ENCODE assay signal across 21 cellular contexts in the genomic region with DNA sequence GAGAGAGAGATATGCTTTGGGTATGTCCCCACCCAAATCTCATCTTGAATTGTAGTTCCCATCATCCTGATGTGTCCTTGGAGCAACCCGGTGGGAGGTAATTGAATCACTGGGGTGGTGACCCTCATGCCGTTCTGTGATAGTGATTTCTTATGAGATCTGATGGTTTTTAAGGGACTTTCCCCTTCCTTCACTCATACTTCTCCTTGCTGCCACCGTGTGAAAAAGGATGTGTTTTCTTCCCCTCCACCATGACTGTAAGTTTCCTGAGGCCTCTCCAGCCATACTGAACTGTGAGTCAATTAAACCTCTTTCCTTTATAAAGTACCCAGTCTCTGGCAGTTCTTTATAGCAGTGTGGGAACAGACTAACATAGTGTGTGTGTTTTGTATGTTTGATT.
"Had no signal": no experiment of that assay in that cellular context is flagged by ENCODE, and none has a peak within 500 bp of the region (broad histone marks: within the 10 kb centered on the region; RNA-seq: fewer than 3 reads in every experiment).

No MANE protein-coding gene starts in this region.

- ATAC-seq: esophagus mucosa, heart left ventricle, mucosa of descending colon, natural killer cell, sciatic nerve had no signal

- H3K9me3 ChIP-seq: heart left ventricle, mucosa of descending colon, spleen, tibial artery, upper lobe of left lung, uterus had no signal

- H3K27me3 ChIP-seq: heart left ventricle, spleen, tibial artery, upper lobe of left lung, uterus had no signal

- H3K4me3 ChIP-seq: heart left ventricle, mucosa of descending colon, spleen, tibial artery, upper lobe of left lung, uterus had no signal

- FAIRE-seq: endometrium, frontal cortex, islet of Langerhans had no signal

- H3K27ac ChIP-seq: heart left ventricle, spleen, tibial artery, upper lobe of left lung, uterus had no signal

- H3K4me3 Mint-ChIP-seq: natural killer cell, neural crest cell had no signal

- H3K36me3 ChIP-seq: heart left ventricle, spleen, tibial artery, upper lobe of left lung, uterus had no signal

- DNase-seq: effector memory CD4-positive, alpha-beta T cell; heart left ventricle; hypothalamus; kidney glomerular epithelial cell; mucosa of descending colon; natural killer cell; posterior cingulate gyrus; spleen; stimulated activated CD4-positive, alpha-beta T cell treated with anti-CD3 and anti-CD28 coated beads, Interleukin-15, amount 100 ng/mL, for 24 hours; stimulated activated CD4-positive, alpha-beta T cell treated with anti-CD3 and anti-CD28 coated beads, Interleukin-1b, Interleukin-23, amount 100 ng/mL, for 48 hours; stimulated activated CD4-positive, alpha-beta T cell treated with anti-CD3 and anti-CD28 coated beads, Interleukin-4, amount 100 ng/mL, for 24 hours; stimulated activated naive CD4-positive, alpha-beta T cell treated with Interleukin-2 at 50 U/mL for 16 hours; tibial artery; upper lobe of left lung; uterus had no signal

- H3K4me1 ChIP-seq: uterus had no signal

- H3K36me3 Mint-ChIP-seq: natural killer cell had no signal

- H3K9me3 Mint-ChIP-seq: natural killer cell, neural crest cell had no signal

- H3K27ac Mint-ChIP-seq: natural killer cell had no signal
